8 cellular contexts compared by ENCODE assay signal in genomic region chr21:41420998-41421397, GRCh38. TPM values are rescaled to one million over a fixed set of nuclear protein-coding genes. Genes with fewer than 3 reads are reported as not detected.
DNase-seq lines count a peak whose midpoint lies in the region; ATAC-seq and TF ChIP-seq lines count a peak whose summit lies in the region.
"Not testable (repeated sequence)": the region's sequence is repeated elsewhere in the genome, so short reads cannot be mapped to it uniquely, and the experiment has no call there.

No MANE protein-coding gene starts in this region.

- H3K9me3 Mint-ChIP-seq in activated naive CD8-positive, alpha-beta T cell treated with anti-CD3 and anti-CD28 coated beads, Interleukin-2, amount 50 U/mL, for 24 hours; osteocyte (ENCODE audit: unreplicated experiment): not testable (repeated sequence)

- not testable (repeated sequence) for H3K36me3 ChIP-seq in KMS-11 (ENCODE audit: insufficient read depth); right lobe of liver; testis (ENCODE audit: low read depth, missing control alignments)

- H3K4me1 Mint-ChIP-seq in activated naive CD8-positive, alpha-beta T cell treated with anti-CD3 and anti-CD28 coated beads, Interleukin-2, amount 50 U/mL, for 24 hours, result peaks cover 35% of the 10 kb centered on the region
- peaks cover 17% of the 10 kb centered on the region for H3K4me1 Mint-ChIP-seq in osteocyte (ENCODE audit: unreplicated experiment)

- TF ChIP-seq POLR2A in right lobe of liver (IDR thresholded peaks at IDR 0.05); testis (IDR thresholded peaks at IDR 0.05): not testable (repeated sequence)

- TF ChIP-seq CTCF in C4-2B (conservative IDR thresholded peaks at IDR 0.05); KMS-11 (conservative IDR thresholded peaks at IDR 0.05; ENCODE audit: low read depth, low read length); WI38 (IDR thresholded peaks at IDR 0.05; ENCODE audit: low read depth, low read length); epithelial cell of proximal tubule (conservative IDR thresholded peaks at IDR 0.05; ENCODE audit: low read depth, low read length); right lobe of liver (IDR thresholded peaks at IDR 0.05); osteocyte (IDR thresholded peaks at IDR 0.05); testis (IDR thresholded peaks at IDR 0.05): not testable (repeated sequence)

- H3K79me2 ChIP-seq in KMS-11 (ENCODE audit: insufficient read depth, low read depth), result not testable (repeated sequence)

- H3K27ac Mint-ChIP-seq in activated naive CD8-positive, alpha-beta T cell treated with anti-CD3 and anti-CD28 coated beads, Interleukin-2, amount 50 U/mL, for 24 hours, result peak overlapping the region; percentile 59
- peak overlapping the region; percentile 90 for H3K27ac Mint-ChIP-seq in osteocyte (ENCODE audit: unreplicated experiment)

- not testable (repeated sequence) for H3K4me3 ChIP-seq in KMS-11 (IDR thresholded peaks at IDR 0.05; ENCODE audit: insufficient read depth, low read depth, low read length)
- H3K4me3 ChIP-seq in WI38 (ENCODE audit: low read depth, low read length) (peak overlapping the region; percentile 71), epithelial cell of proximal tubule (ENCODE audit: low read depth, low read length) (peak overlapping the region; percentile 68), right lobe of liver (peak overlapping the region; percentile 61 to 71 (median 68)), testis (peak overlapping the region in 1 of 2 donors; percentile 70)

- peaks cover 13% of the 10 kb centered on the region for H3K4me1 ChIP-seq in KMS-11 (ENCODE audit: low read depth, poor library complexity, severe bottlenecking)
- H3K4me1 ChIP-seq in right lobe of liver, testis: not testable (repeated sequence)

- not testable (repeated sequence) for H3K27me3 ChIP-seq in KMS-11 (ENCODE audit: insufficient read depth, low read depth); right lobe of liver; testis

- not testable (repeated sequence) for H3K27me3 Mint-ChIP-seq in activated naive CD8-positive, alpha-beta T cell treated with anti-CD3 and anti-CD28 coated beads, Interleukin-2, amount 50 U/mL, for 24 hours; osteocyte (ENCODE audit: unreplicated experiment)

- WGBS in right lobe of liver (ENCODE audit: insufficient coverage, low coverage, low lambda C conversion rate, missing lambda C conversion rate), result 47% methylated on average over 6 of the region's 8 CpGs
- 31 to 41% methylated on average over 6 to 8 of the region's 8 CpGs for WGBS in testis, 2 donors

- not testable (repeated sequence) for H3K9me3 ChIP-seq in right lobe of liver, testis

- H3K4me3 Mint-ChIP-seq in activated naive CD8-positive, alpha-beta T cell treated with anti-CD3 and anti-CD28 coated beads, Interleukin-2, amount 50 U/mL, for 24 hours, result peak overlapping the region; percentile 76
- peak overlapping the region; percentile 88 for H3K4me3 Mint-ChIP-seq in osteocyte (ENCODE audit: unreplicated experiment)

- not testable (repeated sequence) for H4K20me1 ChIP-seq in KMS-11 (ENCODE audit: insufficient read depth)

- H3K27ac ChIP-seq in C4-2B (peak overlapping the region; percentile 77), right lobe of liver (peak overlapping the region; percentile 93 to 98 (median 96)), testis (peak overlapping the region in 1 of 2 donors; percentile 81)
- H3K27ac ChIP-seq in KMS-11, result not testable (repeated sequence)

- H3K4me2 ChIP-seq in KMS-11, result 0 out of 2 replicates have a peak overlapping the region, but pooled peaks have one; percentile 97

- ATAC-seq in activated naive CD8-positive, alpha-beta T cell treated with anti-CD3 and anti-CD28 coated beads, Interleukin-2, amount 50 U/mL, for 24 hours, result not testable (repeated sequence)
- ATAC-seq in right lobe of liver, result peak in 2 of 4 donors; percentile 3 to 4

- intact Hi-C loops in right lobe of liver (cut with DNase I); testis (cut with DNase I; ENCODE audit: low total_unique reads): not testable (repeated sequence)

- DNase-seq in activated naive CD8-positive, alpha-beta T cell treated with anti-CD3 and anti-CD28 coated beads, Interleukin-2, amount 50 U/mL, for 24 hours; epithelial cell of proximal tubule (ENCODE audit: low read depth); right lobe of liver; osteocyte (ENCODE audit: extremely low spot score, unreplicated experiment): not testable (repeated sequence)
- peak; percentile 3 for DNase-seq in testis

- H3K36me3 Mint-ChIP-seq in activated naive CD8-positive, alpha-beta T cell treated with anti-CD3 and anti-CD28 coated beads, Interleukin-2, amount 50 U/mL, for 24 hours (ENCODE audit: low read depth); osteocyte (ENCODE audit: unreplicated experiment): not testable (repeated sequence)

- peak overlapping the region; percentile 94 for H2AFZ ChIP-seq in KMS-11 (ENCODE audit: low read depth)

- not testable (repeated sequence) for H3K9ac ChIP-seq in KMS-11

RNA-seq across cellular contexts. Expression of gene MX1, which starts 5.0 kb away (rescaled TPM):
- total RNA-seq in epithelial cell of proximal tubule, result 15.5 and 25.0 TPM in 2 replicates
- total RNA-seq in right lobe of liver, result 10 to 100 TPM in 4 of 6 experiments, 1 to 10 TPM in 2; 6.1 to 25.4 (median 10.5) TPM
- total RNA-seq in osteocyte, result 4.0 and 5.0 TPM in 2 replicates
- total RNA-seq in testis, result 10 to 100 TPM; 22.7 to 36.1 TPM
- 18.0 TPM for polyA plus RNA-seq in testis (ENCODE audit: insufficient read depth, low read depth, low replicate concordance)

RNA-seq across cellular contexts. Expression of gene MX2, which starts 59.2 kb away (rescaled TPM):
- total RNA-seq in epithelial cell of proximal tubule (0.07 and 0.12 TPM in 2 replicates), right lobe of liver (1 to 10 TPM in 4 of 6 experiments, under 1 TPM in 2; 0.49 to 1.9 (median 1.5) TPM), osteocyte (not detected in 2 replicates), testis (10 to 100 TPM; 10.1 to 12.8 TPM)
- polyA plus RNA-seq in testis (ENCODE audit: insufficient read depth, low read depth, low replicate concordance), result 8.4 TPM
